Comparison of ENCODE assay signal across 1 cellular context in the genomic region with DNA sequence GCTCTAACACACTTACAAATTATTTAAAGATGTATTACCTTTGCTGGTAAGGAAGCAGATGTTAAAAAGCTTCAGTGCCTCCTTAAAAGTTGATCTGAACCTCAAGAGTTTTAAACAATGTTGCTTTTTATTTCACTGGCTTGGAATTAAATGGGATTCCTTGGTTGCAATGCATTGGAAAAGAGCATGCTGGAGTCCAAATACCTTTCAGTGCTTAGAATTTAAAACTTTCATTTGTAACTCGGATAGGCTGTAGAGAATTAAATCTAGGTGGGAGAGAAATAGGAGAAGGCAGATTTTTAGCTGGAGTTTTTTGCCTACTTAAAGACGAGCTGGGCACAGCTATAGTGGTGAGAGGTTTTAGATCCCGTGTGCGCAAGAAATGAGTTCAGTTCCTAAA.
TF ChIP-seq lines count a peak whose summit lies in the region.

No MANE protein-coding gene starts in this region.

TF ChIP-seq in SK-N-SH, 30 proteins besides CTCF, POLR2A, EP300 and RAD21 (continued from another document):
- TF ChIP-seq, protein P1, sequence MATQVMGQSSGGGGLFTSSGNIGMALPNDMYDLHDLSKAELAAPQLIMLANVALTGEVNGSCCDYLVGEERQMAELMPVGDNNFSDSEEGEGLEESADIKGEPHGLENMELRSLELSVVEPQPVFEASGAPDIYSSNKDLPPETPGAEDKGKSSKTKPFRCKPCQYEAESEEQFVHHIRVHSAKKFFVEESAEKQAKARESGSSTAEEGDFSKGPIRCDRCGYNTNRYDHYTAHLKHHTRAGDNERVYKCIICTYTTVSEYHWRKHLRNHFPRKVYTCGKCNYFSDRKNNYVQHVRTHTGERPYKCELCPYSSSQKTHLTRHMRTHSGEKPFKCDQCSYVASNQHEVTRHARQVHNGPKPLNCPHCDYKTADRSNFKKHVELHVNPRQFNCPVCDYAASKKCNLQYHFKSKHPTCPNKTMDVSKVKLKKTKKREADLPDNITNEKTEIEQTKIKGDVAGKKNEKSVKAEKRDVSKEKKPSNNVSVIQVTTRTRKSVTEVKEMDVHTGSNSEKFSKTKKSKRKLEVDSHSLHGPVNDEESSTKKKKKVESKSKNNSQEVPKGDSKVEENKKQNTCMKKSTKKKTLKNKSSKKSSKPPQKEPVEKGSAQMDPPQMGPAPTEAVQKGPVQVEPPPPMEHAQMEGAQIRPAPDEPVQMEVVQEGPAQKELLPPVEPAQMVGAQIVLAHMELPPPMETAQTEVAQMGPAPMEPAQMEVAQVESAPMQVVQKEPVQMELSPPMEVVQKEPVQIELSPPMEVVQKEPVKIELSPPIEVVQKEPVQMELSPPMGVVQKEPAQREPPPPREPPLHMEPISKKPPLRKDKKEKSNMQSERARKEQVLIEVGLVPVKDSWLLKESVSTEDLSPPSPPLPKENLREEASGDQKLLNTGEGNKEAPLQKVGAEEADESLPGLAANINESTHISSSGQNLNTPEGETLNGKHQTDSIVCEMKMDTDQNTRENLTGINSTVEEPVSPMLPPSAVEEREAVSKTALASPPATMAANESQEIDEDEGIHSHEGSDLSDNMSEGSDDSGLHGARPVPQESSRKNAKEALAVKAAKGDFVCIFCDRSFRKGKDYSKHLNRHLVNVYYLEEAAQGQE (IDR thresholded peaks at IDR 0.05; ENCODE audit: low read depth, low read length), result no peak
- TF ChIP-seq, protein P2, sequence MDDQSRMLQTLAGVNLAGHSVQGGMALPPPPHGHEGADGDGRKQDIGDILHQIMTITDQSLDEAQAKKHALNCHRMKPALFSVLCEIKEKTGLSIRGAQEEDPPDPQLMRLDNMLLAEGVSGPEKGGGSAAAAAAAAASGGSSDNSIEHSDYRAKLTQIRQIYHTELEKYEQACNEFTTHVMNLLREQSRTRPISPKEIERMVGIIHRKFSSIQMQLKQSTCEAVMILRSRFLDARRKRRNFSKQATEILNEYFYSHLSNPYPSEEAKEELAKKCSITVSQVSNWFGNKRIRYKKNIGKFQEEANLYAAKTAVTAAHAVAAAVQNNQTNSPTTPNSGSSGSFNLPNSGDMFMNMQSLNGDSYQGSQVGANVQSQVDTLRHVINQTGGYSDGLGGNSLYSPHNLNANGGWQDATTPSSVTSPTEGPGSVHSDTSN (IDR thresholded peaks at IDR 0.05), result no peak
- no peak for TF ChIP-seq RFX5 (IDR thresholded peaks at IDR 0.05; ENCODE audit: low read length)
- TF ChIP-seq ELF1 (IDR thresholded peaks at IDR 0.05), result no peak
- no peak for TF ChIP-seq RXRA (IDR thresholded peaks at IDR 0.05; ENCODE audit: borderline replicate concordance, low read depth)
- no peak for TF ChIP-seq TCF12 (IDR thresholded peaks at IDR 0.05)
